Comparison of ENCODE assay signal across 1 cellular context in the genomic region with DNA sequence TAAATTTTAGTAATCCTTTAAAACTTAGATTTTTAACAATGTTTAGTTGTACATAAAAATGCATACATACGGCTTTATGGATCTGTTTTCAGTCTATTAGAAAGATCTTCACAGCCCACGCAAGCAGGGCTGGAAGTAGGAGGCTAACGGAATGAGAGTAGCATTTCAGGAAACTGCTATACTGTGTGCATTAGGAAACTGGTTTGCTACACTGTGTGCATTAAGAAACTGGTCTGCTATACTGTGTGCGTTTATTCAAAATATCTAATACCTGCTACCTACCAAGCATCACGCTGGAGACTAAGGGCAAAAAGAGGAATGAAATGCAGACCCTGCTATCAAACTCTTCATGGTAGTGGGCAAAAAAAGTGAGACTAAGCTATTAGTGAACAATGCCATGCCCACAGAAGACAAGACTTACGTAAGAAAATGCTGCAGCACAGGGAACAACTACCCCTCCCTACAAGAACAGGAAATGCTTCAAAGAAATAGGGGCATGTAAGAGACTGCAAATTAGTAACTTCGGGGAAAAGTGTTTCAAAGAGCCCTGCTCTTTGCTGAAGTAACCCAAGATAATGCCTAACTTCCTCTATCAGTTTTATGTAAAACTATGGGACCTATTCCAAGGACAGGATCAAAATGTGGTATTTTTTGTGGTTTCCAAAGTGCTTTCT.
TF ChIP-seq lines count a peak whose summit lies in the region.

No MANE protein-coding gene starts in this region.

TF ChIP-seq in GM23338, 12 proteins besides CTCF, POLR2A, EP300 and RAD21:
- TF ChIP-seq NANOG (IDR thresholded peaks at IDR 0.05; ENCODE audit: borderline replicate concordance) (no peak), JUNB (IDR thresholded peaks at IDR 0.05; ENCODE audit: unreplicated experiment) (no peak), STAT1 (IDR thresholded peaks at IDR 0.05; ENCODE audit: unreplicated experiment) (no peak), POLR2AphosphoS5 (IDR thresholded peaks at IDR 0.05; ENCODE audit: low read depth) (no peak), CREB1 (CRISPR knock-in tag; IDR thresholded peaks at IDR 0.05; ENCODE audit: low read depth) (no peak), ZNF331 (CRISPR knock-in tag; IDR thresholded peaks at IDR 0.05; ENCODE audit: low read depth) (no peak), EZH2 (IDR thresholded peaks at IDR 0.05; ENCODE audit: low read depth, unreplicated experiment) (no peak), EZH2phosphoT487 (IDR thresholded peaks at IDR 0.05; ENCODE audit: unreplicated experiment) (no peak), ZNF114 (CRISPR knock-in tag; IDR thresholded peaks at IDR 0.05) (no peak)
- TF ChIP-seq, protein P1, sequence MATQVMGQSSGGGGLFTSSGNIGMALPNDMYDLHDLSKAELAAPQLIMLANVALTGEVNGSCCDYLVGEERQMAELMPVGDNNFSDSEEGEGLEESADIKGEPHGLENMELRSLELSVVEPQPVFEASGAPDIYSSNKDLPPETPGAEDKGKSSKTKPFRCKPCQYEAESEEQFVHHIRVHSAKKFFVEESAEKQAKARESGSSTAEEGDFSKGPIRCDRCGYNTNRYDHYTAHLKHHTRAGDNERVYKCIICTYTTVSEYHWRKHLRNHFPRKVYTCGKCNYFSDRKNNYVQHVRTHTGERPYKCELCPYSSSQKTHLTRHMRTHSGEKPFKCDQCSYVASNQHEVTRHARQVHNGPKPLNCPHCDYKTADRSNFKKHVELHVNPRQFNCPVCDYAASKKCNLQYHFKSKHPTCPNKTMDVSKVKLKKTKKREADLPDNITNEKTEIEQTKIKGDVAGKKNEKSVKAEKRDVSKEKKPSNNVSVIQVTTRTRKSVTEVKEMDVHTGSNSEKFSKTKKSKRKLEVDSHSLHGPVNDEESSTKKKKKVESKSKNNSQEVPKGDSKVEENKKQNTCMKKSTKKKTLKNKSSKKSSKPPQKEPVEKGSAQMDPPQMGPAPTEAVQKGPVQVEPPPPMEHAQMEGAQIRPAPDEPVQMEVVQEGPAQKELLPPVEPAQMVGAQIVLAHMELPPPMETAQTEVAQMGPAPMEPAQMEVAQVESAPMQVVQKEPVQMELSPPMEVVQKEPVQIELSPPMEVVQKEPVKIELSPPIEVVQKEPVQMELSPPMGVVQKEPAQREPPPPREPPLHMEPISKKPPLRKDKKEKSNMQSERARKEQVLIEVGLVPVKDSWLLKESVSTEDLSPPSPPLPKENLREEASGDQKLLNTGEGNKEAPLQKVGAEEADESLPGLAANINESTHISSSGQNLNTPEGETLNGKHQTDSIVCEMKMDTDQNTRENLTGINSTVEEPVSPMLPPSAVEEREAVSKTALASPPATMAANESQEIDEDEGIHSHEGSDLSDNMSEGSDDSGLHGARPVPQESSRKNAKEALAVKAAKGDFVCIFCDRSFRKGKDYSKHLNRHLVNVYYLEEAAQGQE (IDR thresholded peaks at IDR 0.05; ENCODE audit: unreplicated experiment): no peak
- TF ChIP-seq, protein P2, sequence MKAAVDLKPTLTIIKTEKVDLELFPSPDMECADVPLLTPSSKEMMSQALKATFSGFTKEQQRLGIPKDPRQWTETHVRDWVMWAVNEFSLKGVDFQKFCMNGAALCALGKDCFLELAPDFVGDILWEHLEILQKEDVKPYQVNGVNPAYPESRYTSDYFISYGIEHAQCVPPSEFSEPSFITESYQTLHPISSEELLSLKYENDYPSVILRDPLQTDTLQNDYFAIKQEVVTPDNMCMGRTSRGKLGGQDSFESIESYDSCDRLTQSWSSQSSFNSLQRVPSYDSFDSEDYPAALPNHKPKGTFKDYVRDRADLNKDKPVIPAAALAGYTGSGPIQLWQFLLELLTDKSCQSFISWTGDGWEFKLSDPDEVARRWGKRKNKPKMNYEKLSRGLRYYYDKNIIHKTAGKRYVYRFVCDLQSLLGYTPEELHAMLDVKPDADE (IDR thresholded peaks at IDR 0.05): no peak
- TF ChIP-seq, protein P3, sequence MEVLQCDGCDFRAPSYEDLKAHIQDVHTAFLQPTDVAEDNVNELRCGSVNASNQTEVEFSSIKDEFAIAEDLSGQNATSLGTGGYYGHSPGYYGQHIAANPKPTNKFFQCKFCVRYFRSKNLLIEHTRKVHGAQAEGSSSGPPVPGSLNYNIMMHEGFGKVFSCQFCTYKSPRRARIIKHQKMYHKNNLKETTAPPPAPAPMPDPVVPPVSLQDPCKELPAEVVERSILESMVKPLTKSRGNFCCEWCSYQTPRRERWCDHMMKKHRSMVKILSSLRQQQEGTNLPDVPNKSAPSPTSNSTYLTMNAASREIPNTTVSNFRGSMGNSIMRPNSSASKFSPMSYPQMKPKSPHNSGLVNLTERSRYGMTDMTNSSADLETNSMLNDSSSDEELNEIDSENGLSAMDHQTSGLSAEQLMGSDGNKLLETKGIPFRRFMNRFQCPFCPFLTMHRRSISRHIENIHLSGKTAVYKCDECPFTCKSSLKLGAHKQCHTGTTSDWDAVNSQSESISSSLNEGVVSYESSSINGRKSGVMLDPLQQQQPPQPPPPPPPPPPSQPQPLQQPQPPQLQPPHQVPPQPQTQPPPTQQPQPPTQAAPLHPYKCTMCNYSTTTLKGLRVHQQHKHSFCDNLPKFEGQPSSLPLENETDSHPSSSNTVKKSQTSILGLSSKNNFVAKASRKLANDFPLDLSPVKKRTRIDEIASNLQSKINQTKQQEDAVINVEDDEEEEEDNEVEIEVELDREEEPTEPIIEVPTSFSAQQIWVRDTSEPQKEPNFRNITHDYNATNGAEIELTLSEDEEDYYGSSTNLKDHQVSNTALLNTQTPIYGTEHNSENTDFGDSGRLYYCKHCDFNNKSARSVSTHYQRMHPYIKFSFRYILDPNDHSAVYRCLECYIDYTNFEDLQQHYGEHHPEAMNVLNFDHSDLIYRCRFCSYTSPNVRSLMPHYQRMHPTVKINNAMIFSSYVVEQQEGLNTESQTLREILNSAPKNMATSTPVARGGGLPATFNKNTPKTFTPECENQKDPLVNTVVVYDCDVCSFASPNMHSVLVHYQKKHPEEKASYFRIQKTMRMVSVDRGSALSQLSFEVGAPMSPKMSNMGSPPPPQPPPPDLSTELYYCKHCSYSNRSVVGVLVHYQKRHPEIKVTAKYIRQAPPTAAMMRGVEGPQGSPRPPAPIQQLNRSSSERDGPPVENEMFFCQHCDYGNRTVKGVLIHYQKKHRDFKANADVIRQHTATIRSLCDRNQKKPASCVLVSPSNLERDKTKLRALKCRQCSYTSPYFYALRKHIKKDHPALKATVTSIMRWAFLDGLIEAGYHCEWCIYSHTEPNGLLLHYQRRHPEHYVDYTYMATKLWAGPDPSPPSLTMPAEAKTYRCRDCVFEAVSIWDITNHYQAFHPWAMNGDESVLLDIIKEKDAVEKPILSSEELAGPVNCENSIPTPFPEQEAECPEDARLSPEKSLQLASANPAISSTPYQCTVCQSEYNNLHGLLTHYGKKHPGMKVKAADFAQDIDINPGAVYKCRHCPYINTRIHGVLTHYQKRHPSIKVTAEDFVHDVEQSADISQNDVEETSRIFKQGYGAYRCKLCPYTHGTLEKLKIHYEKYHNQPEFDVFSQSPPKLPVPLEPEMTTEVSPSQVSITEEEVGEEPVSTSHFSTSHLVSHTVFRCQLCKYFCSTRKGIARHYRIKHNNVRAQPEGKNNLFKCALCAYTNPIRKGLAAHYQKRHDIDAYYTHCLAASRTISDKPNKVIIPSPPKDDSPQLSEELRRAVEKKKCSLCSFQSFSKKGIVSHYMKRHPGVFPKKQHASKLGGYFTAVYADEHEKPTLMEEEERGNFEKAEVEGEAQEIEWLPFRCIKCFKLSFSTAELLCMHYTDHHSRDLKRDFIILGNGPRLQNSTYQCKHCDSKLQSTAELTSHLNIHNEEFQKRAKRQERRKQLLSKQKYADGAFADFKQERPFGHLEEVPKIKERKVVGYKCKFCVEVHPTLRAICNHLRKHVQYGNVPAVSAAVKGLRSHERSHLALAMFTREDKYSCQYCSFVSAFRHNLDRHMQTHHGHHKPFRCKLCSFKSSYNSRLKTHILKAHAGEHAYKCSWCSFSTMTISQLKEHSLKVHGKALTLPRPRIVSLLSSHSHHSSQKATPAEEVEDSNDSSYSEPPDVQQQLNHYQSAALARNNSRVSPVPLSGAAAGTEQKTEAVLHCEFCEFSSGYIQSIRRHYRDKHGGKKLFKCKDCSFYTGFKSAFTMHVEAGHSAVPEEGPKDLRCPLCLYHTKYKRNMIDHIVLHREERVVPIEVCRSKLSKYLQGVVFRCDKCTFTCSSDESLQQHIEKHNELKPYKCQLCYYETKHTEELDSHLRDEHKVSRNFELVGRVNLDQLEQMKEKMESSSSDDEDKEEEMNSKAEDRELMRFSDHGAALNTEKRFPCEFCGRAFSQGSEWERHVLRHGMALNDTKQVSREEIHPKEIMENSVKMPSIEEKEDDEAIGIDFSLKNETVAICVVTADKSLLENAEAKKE (CRISPR knock-in tag; IDR thresholded peaks at IDR 0.05): no peak
